18 cellular contexts compared by ENCODE assay signal in the genomic region with DNA sequence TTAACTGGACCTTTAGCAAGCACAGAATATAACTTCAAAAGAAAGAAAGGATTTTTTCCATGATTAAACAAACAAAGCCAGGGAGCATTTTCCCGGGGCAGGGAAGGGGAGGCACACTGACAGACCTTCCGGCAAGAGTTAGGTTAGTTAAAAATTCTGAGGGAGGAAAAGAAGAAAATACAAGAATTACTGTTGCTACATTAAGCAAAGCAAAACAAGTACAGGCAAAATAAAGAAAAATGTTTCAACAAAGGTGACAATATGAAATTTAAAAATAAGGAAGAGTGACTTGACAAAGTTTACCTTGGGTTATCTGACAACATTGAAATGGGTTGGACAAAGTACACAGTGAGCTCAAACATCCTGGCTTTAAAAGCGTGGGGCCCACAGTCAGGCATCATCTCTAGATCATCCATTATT.
"Had no signal": no experiment of that assay in that cellular context is flagged by ENCODE, and none has a peak within 500 bp of the region (broad histone marks: within the 10 kb centered on the region; RNA-seq: fewer than 3 reads in every experiment).

No MANE protein-coding gene starts in this region.

- H3K4me3 Mint-ChIP-seq: activated naive CD8-positive, alpha-beta T cell treated with anti-CD3 and anti-CD28 coated beads, Interleukin-2, amount 10 ng/mL, durations not matched to agents 7 days and 5 days had no signal

- FAIRE-seq: frontal cortex had no signal

- H3K4me3 ChIP-seq: breast epithelium, heart left ventricle, SJSA1, smooth muscle cell, stomach, testis, upper lobe of left lung had no signal

- H3K36me3 ChIP-seq: breast epithelium, heart left ventricle, SJSA1, stomach, upper lobe of left lung had no signal

- H3K9me3 Mint-ChIP-seq: effector memory CD8-positive, alpha-beta T cell had no signal

- H3K9me3 ChIP-seq: breast epithelium, SJSA1, stomach, testis, upper lobe of left lung had no signal

- H3K4me2 ChIP-seq: smooth muscle cell had no signal

- H3K27ac Mint-ChIP-seq: activated naive CD8-positive, alpha-beta T cell treated with anti-CD3 and anti-CD28 coated beads, Interleukin-2, amount 10 ng/mL, durations not matched to agents 7 days and 5 days; progenitor cell of endocrine pancreas had no signal

- H3K27ac ChIP-seq: breast epithelium, heart left ventricle, SJSA1, stomach, testis, upper lobe of left lung had no signal

- H3K27me3 Mint-ChIP-seq: activated naive CD8-positive, alpha-beta T cell treated with anti-CD3 and anti-CD28 coated beads, Interleukin-2, amount 10 ng/mL, durations not matched to agents 7 days and 5 days; effector memory CD8-positive, alpha-beta T cell; progenitor cell of endocrine pancreas had no signal

- H3K27me3 ChIP-seq: breast epithelium, heart left ventricle, SJSA1, stomach, testis, upper lobe of left lung had no signal

- H3K4me1 ChIP-seq: breast epithelium, testis had no signal

- DNase-seq: activated CD4-positive, alpha-beta T cell treated with anti-CD3 and anti-CD28 coated beads, Interleukin-2, amount 50 U/mL, for 1 hour; activated effector memory CD4-positive, alpha-beta T cell treated with anti-CD3 and anti-CD28 coated beads, Interleukin-2, amount 50 U/mL, for 16 hours; activated naive CD8-positive, alpha-beta T cell treated with anti-CD3 and anti-CD28 coated beads, Interleukin-2, amount 10 ng/mL, durations not matched to agents 7 days and 5 days; anterior cingulate cortex; dermis blood vessel endothelial cell; effector memory CD8-positive, alpha-beta T cell; heart left ventricle; left cardiac atrium; right cardiac atrium; stomach; T-helper 9 cell; testis; upper lobe of left lung had no signal

- ATAC-seq: effector memory CD8-positive, alpha-beta T cell; heart left ventricle; left cardiac atrium; right cardiac atrium had no signal
